ENCODE assay signal across 19 cellular contexts in genomic region chr18:59566507-59566906, GRCh38.
A peak's percentile ranks its signal among the peaks of the same experiment; 100 is the strongest.
DNase-seq lines count a peak whose midpoint lies in the region; ATAC-seq, FAIRE-seq and TF ChIP-seq lines count a peak whose summit lies in the region.
"Had no signal": no experiment of that assay in that cellular context is flagged by ENCODE, and none has a peak within 500 bp of the region (broad histone marks: within the 10 kb centered on the region; RNA-seq: fewer than 3 reads in every experiment).

No MANE protein-coding gene starts in this region.

- H4K20me1 ChIP-seq in IMR-90 (ENCODE audit: insufficient read depth, low read length) (peaks cover 13% of the 10 kb centered on the region), fibroblast of lung (ENCODE audit: control insufficient read depth, extremely low read depth, insufficient read depth, low read length) (no peaks in the 10 kb centered on the region), smooth muscle cell (ENCODE audit: low read depth) (no peaks in the 10 kb centered on the region)
- H4K20me1 ChIP-seq: BLaER1 had no signal

- no TSS peak for BruUV-seq in IMR-90 (replicated peaks; lab: Mats Ljungman, UMichigan)

- no peak overlapping the region for H2AK9ac ChIP-seq in IMR-90 (replicated peaks; ENCODE audit: low read depth, low read length, poor library complexity)

- no peaks in the 10 kb centered on the region for H3K27me3 ChIP-seq in IMR-90 (ENCODE audit: control insufficient read depth, insufficient read depth, low read length)
- H3K27me3 ChIP-seq in fibroblast of lung (ENCODE audit: control insufficient read depth, insufficient read depth, low read length), result no peaks in the 10 kb centered on the region
- H3K27me3 ChIP-seq in smooth muscle cell (ENCODE audit: low read depth), result peaks cover 18% of the 10 kb centered on the region
- no peaks in the 10 kb centered on the region for H3K27me3 ChIP-seq in BE2C
- H3K27me3 ChIP-seq: BLaER1, esophagus squamous epithelium, spleen had no signal

- peak; percentile 76 for ATAC-seq in IMR-90 (ENCODE audit: low read depth)
- ATAC-seq in left lobe of liver, result peak; percentile 28
- no peak for ATAC-seq in HG03378 (IDR thresholded peaks at IDR 0.05; ENCODE audit: unreplicated experiment)
- ATAC-seq: natural killer cell, Panc1 had no signal

- H3K79me1 ChIP-seq in IMR-90 (ENCODE audit: low read depth in 1 of 2, low read length in 2 of 2), result peaks cover 30 to 63% of the 10 kb centered on the region in 2 experiments

- H3K79me2 ChIP-seq in fibroblast of lung (ENCODE audit: control insufficient read depth, insufficient read depth, low read length) (peaks cover 68% of the 10 kb centered on the region), smooth muscle cell (ENCODE audit: low read depth) (no peaks in the 10 kb centered on the region)

- dilution Hi-C loops in IMR-90 (cut with HindIII; ENCODE audit: low sequenced_read_pairs, unreplicated experiment), result no loop called here

- no peak overlapping the region for H3K18ac ChIP-seq in IMR-90 (ENCODE audit: low read depth, low read length)

- no peak overlapping the region for H3K9ac ChIP-seq in IMR-90 (ENCODE audit: low read depth, low read length)
- H3K9ac ChIP-seq in fibroblast of lung (ENCODE audit: insufficient read depth, low read length), result no peak overlapping the region
- no peak overlapping the region for H3K9ac ChIP-seq in smooth muscle cell (ENCODE audit: low read depth)
- H3K9ac ChIP-seq: BLaER1 had no signal

- H2BK15ac ChIP-seq in IMR-90 (ENCODE audit: low read depth, low read length), result no peak overlapping the region

- no peak overlapping the region for H2BK20ac ChIP-seq in IMR-90 (ENCODE audit: low read depth, low read length)

- no peak for FAIRE-seq in urothelium cell line (lab: Jason Lieb, UNC)

- no peak overlapping the region for H2AK5ac ChIP-seq in IMR-90 (ENCODE audit: low read depth, low read length)

- peaks cover 17% of the 10 kb centered on the region; the same call in 1 of the 2 replicates for H3K4me1 ChIP-seq in IMR-90 (ENCODE audit: control insufficient read depth, insufficient read depth, low read length)
- H3K4me1 ChIP-seq in fibroblast of lung (ENCODE audit: control insufficient read depth, extremely low read depth, insufficient read depth, low read length), result peaks cover 11% of the 10 kb centered on the region
- H3K4me1 ChIP-seq in smooth muscle cell (ENCODE audit: low read depth), result peaks cover 18% of the 10 kb centered on the region
- no peaks in the 10 kb centered on the region for H3K4me1 ChIP-seq in BE2C
- H3K4me1 ChIP-seq: prostate gland, spleen had no signal

- CTCF ChIA-PET in IMR-90 (lab: Yijun Ruan, JAX), result interaction anchor here (0.9 to 1.7 kb wide), 3 partner anchors 10 to 22 kb away, joined by 3 to 8 read pairs (median 3); no protein-coding TSS in a partner anchor

- H3K4me2 ChIP-seq in IMR-90 (ENCODE audit: low read depth, low read length) (peak overlapping the region; percentile 78), fibroblast of lung (ENCODE audit: extremely low read depth, insufficient read depth, low read length) (no peak overlapping the region), smooth muscle cell (peak overlapping the region; percentile 43)
- H3K4me2 ChIP-seq: BLaER1 had no signal

- intact Hi-C loops in IMR-90 (cut with micrococcal nuclease), result no loop called here

- H3K27ac ChIP-seq in IMR-90 (ENCODE audit: insufficient read depth, low read length) (no peak overlapping the region), fibroblast of lung (ENCODE audit: insufficient read depth, low read length) (no peak overlapping the region), smooth muscle cell (ENCODE audit: low read depth) (no peak overlapping the region)
- H3K27ac ChIP-seq: BLaER1, prostate gland, spleen had no signal

- no peak overlapping the region for H3K14ac ChIP-seq in IMR-90 (replicated peaks; ENCODE audit: low read depth, low read length)

- no peak overlapping the region for H2AFZ ChIP-seq in IMR-90 (replicated peaks; ENCODE audit: low read length, poor library complexity)
- no peak overlapping the region for H2AFZ ChIP-seq in fibroblast of lung (ENCODE audit: low read length)
- H2AFZ ChIP-seq in smooth muscle cell (ENCODE audit: low read depth), result no peak overlapping the region

- TF ChIP-seq CTCF in IMR-90 (conservative IDR thresholded peaks at IDR 0.05; ENCODE audit: low read depth, low read length) (no peak), fibroblast of lung (conservative IDR thresholded peaks at IDR 0.05 in 1 of 2, IDR thresholded peaks at IDR 0.05 in 1 of 2; ENCODE audit: low read depth in 1 of 2, low read length in 2 of 2) (no peak), smooth muscle cell (IDR thresholded peaks at IDR 0.05; ENCODE audit: borderline replicate concordance, insufficient read depth, poor library complexity, severe bottlenecking) (no peak), BE2C (IDR thresholded peaks at IDR 0.05; ENCODE audit: low read depth, low read length) (no peak)

- TF ChIP-seq POLR2A in IMR-90 (IDR thresholded peaks at IDR 0.05; ENCODE audit: low read depth, low read length), result no peak

- H3K23ac ChIP-seq in IMR-90 (ENCODE audit: low read depth, low read length), result no peak overlapping the region; the same call in 1 of the 2 replicates

- H3K56ac ChIP-seq in IMR-90 (ENCODE audit: extremely low read depth, insufficient read depth, low read length), result no peak overlapping the region

- DNase-seq in IMR-90 (peak; percentile 82), fibroblast of lung (ENCODE audit: low read depth in 2 of 2) (peak; percentile 67 to 91), left lobe of liver (ENCODE audit: low spot score) (no peak), smooth muscle cell (lab: John Stamatoyannopoulos, UW; ENCODE audit: unreplicated experiment) (no peak), BE2C (no peak), urothelium cell line (ENCODE audit: low spot score) (no peak)
- DNase-seq: activated CD8-positive, alpha-beta memory T cell treated with anti-CD3 and anti-CD28 coated beads, Interleukin-2, amount 50 U/mL, for 4 hours; activated effector memory CD4-positive, alpha-beta T cell treated with Interleukin-2 at 50 U/mL for 16 hours; effector CD8-positive, alpha-beta T cell; esophagus squamous epithelium; natural killer cell; NCI-H1417 treated with DMSO at 0.1 percent for 48 hours; NCI-H2171; NCI-H748 treated with DMSO at 0.1 percent for 48 hours; spleen had no signal

- TF ChIP-seq RAD21 in IMR-90 (IDR thresholded peaks at IDR 0.05; ENCODE audit: low read length), result no peak

- peaks cover 7% of the 10 kb centered on the region for H3F3A ChIP-seq in smooth muscle cell (ENCODE audit: low read depth)

- H3K4me3 ChIP-seq in IMR-90 (ENCODE audit: insufficient read depth, low read depth, low read length) (no peak overlapping the region), fibroblast of lung (replicated peaks in 1 of 4; ENCODE audit: control extremely low read depth in 1 of 4, insufficient read depth in 1 of 4, low read depth in 3 of 4, low read length in 4 of 4) (no peak overlapping the region), smooth muscle cell (no peak overlapping the region), BE2C (ENCODE audit: low read depth, low read length) (no peak overlapping the region)
- H3K4me3 ChIP-seq: BLaER1, esophagus squamous epithelium, prostate gland, spleen had no signal

- no peak overlapping the region for H4K91ac ChIP-seq in IMR-90 (ENCODE audit: insufficient read depth, low read depth, low read length)

- H4K5ac ChIP-seq in IMR-90 (ENCODE audit: low read depth, low read length), result no peak overlapping the region

- H2BK5ac ChIP-seq in IMR-90 (ENCODE audit: low read depth, low read length, poor library complexity, severe bottlenecking), result no peak overlapping the region

- H3K9me3 ChIP-seq in IMR-90 (ENCODE audit: control insufficient read depth, insufficient read depth, low read length) (no peaks in the 10 kb centered on the region), fibroblast of lung (ENCODE audit: control insufficient read depth, insufficient read depth, low read depth, low read length) (no peaks in the 10 kb centered on the region), smooth muscle cell (replicated peaks; ENCODE audit: low read depth) (no peaks in the 10 kb centered on the region), BE2C (no peaks in the 10 kb centered on the region)
- H3K9me3 ChIP-seq: BLaER1, esophagus squamous epithelium, prostate gland, spleen had no signal

- no peak overlapping the region for H4K8ac ChIP-seq in IMR-90 (ENCODE audit: low read depth in 2 of 2, low read length in 2 of 2)

- no peaks in the 10 kb centered on the region for H3K36me3 ChIP-seq in IMR-90 (ENCODE audit: control insufficient read depth, insufficient read depth, low read length)
- H3K36me3 ChIP-seq in fibroblast of lung (ENCODE audit: control insufficient read depth, insufficient read depth, low read length), result no peaks in the 10 kb centered on the region
- no peaks in the 10 kb centered on the region for H3K36me3 ChIP-seq in smooth muscle cell (ENCODE audit: low read depth)
- H3K36me3 ChIP-seq in BE2C, result no peaks in the 10 kb centered on the region
- H3K36me3 ChIP-seq: BLaER1, esophagus squamous epithelium, prostate gland, spleen had no signal

- in situ Hi-C loops in IMR-90 (cut with MboI; ENCODE audit: low sequenced_read_pairs), result no loop called here

- peaks cover 4% of the 10 kb centered on the region; the same call in 1 of the 2 replicates for H3K9me1 ChIP-seq in IMR-90 (ENCODE audit: insufficient read depth, low read length)

- H3K4ac ChIP-seq in IMR-90 (ENCODE audit: low read depth, low read length), result no peak overlapping the region

- H2BK120ac ChIP-seq in IMR-90 (ENCODE audit: low read depth, low read length), result no peak overlapping the region

- no CpG with 5 or more reads among the region's 3 CpGs for WGBS in IMR-90 (ENCODE audit: extremely low coverage in 2 of 2, insufficient read length in 1 of 2), 2 experiments
- WGBS in smooth muscle cell (ENCODE audit: low lambda C conversion rate), result 24% methylated on average over 3 of the region's 3 CpGs

- POLR2A ChIA-PET in IMR-90 (lab: Charles Lee; ENCODE audit: unreplicated experiment), result no interaction called here

TF ChIP-seq in IMR-90, 13 proteins besides CTCF, POLR2A, EP300 and RAD21:
- TF ChIP-seq SMC3 (IDR thresholded peaks at IDR 0.05; ENCODE audit: low read depth, low read length) (no peak), NFE2L2 (IDR thresholded peaks at IDR 0.05; ENCODE audit: low read depth, low read length) (no peak), RCOR1 (IDR thresholded peaks at IDR 0.05; ENCODE audit: insufficient replicate concordance, low read length) (no peak), RFX5 (IDR thresholded peaks at IDR 0.05; ENCODE audit: low read depth, low read length) (no peak), CEBPB (IDR thresholded peaks at IDR 0.05; ENCODE audit: low read depth, low read length) (peak; percentile 16; the same call in 1 of the 2 replicates)

Comparison
In these comparisons a context has a peak if more than half of its experiments do, and no peak if none do; other contexts are left out.
1. DNase-seq: peak in IMR-90 (single experiment) and fibroblast of lung (2 of 2); none in left lobe of liver (single experiment), smooth muscle cell (single experiment), BE2C (single experiment) and urothelium cell line (single experiment).